ENCODE assay signal across 8 cellular contexts in genomic region chr4:173013232-173013932, GRCh38.
DNase-seq lines count a peak whose midpoint lies in the region; ATAC-seq and TF ChIP-seq lines count a peak whose summit lies in the region.

No MANE protein-coding gene starts in this region.

- intact Hi-C loops in esophagus muscularis mucosa (cut with DNase I): loop anchor here (5.0 to 10.0 kb wide), 3 partner anchors 244 to 401 kb away; no protein-coding TSS in a partner anchor
- intact Hi-C loops in vagina (cut with DNase I): loop anchor here (5.0 kb wide), 1 partner anchor 249 kb away; no protein-coding TSS in a partner anchor

- no peak overlapping the region for H3K4me3 Mint-ChIP-seq in neural progenitor cell

- H3K4me2 ChIP-seq in neural progenitor cell: no peak overlapping the region

- DNase-seq in Daoy (ENCODE audit: low read depth): peak; percentile 10
- DNase-seq in NCI-H446 (lab: John Stamatoyannopoulos, UW): peak; percentile 2 to 41
- DNase-seq in activated CD8-positive, alpha-beta memory T cell treated with anti-CD3 and anti-CD28 coated beads for 48 hours (ENCODE audit: low read depth in 2 of 3, low spot score in 2 of 3): peak in 2 of 3 experiments; percentile 21 to 46
- no peak for DNase-seq in esophagus muscularis mucosa (ENCODE audit: extremely low spot score)
- DNase-seq in neural progenitor cell (ENCODE audit: low spot score): peak; percentile 54
- no peak for DNase-seq in vagina (ENCODE audit: extremely low spot score in 2 of 2)

- H3K27ac ChIP-seq in HEK293 (ENCODE audit: extremely low read depth, low read depth, low read length): no peak overlapping the region
- H3K27ac ChIP-seq in esophagus muscularis mucosa (replicated peaks in 1 of 4): no peak overlapping the region
- no peak overlapping the region for H3K27ac ChIP-seq in neural progenitor cell
- no peak overlapping the region for H3K27ac ChIP-seq in vagina

- H3K9me3 Mint-ChIP-seq in neural progenitor cell: peaks cover 4% of the 10 kb centered on the region

- ATAC-seq in GM19452 (IDR thresholded peaks at IDR 0.05; ENCODE audit: unreplicated experiment): no peak

- H3K9me3 ChIP-seq in HEK293 (ENCODE audit: control insufficient read depth, insufficient read depth, low read depth, low read length) (no peaks in the 10 kb centered on the region), esophagus muscularis mucosa (no peaks in the 10 kb centered on the region), neural progenitor cell (ENCODE audit: low read depth) (no peaks in the 10 kb centered on the region), vagina (no peaks in the 10 kb centered on the region)

- POLR2A ChIA-PET in HEK293 (lab: Yijun Ruan, JAX): interaction anchor here (1.2 kb wide), 1 partner anchor 321 kb away, joined by 3 read pairs; the partner anchor contains the start of gene HMGB2

- H3K9ac ChIP-seq in neural progenitor cell: no peak overlapping the region

- H4K20me1 ChIP-seq in neural progenitor cell (ENCODE audit: low read depth): no peaks in the 10 kb centered on the region

- WGBS in esophagus muscularis mucosa: 18% methylated on average over 6 of the region's 6 CpGs

- no peaks in the 10 kb centered on the region for H3K36me3 Mint-ChIP-seq in neural progenitor cell

- TF ChIP-seq POLR2A in esophagus muscularis mucosa (IDR thresholded peaks at IDR 0.05; ENCODE audit: low read depth) (no peak), vagina (IDR thresholded peaks at IDR 0.05) (no peak)

- H3F3A ChIP-seq in neural progenitor cell (ENCODE audit: low read depth): peaks cover 17% of the 10 kb centered on the region

- H3K79me2 ChIP-seq in neural progenitor cell (ENCODE audit: low read depth): no peaks in the 10 kb centered on the region

- H3K27me3 ChIP-seq in esophagus muscularis mucosa (no peaks in the 10 kb centered on the region), neural progenitor cell (no peaks in the 10 kb centered on the region), vagina (no peaks in the 10 kb centered on the region)

- H3K36me3 ChIP-seq in HEK293 (ENCODE audit: control insufficient read depth in 2 of 2, insufficient read depth in 1 of 2, low read length in 2 of 2): no peaks in the 10 kb centered on the region
- H3K36me3 ChIP-seq in esophagus muscularis mucosa: no peaks in the 10 kb centered on the region
- H3K36me3 ChIP-seq in neural progenitor cell: no peaks in the 10 kb centered on the region
- no peaks in the 10 kb centered on the region for H3K36me3 ChIP-seq in vagina

- peaks cover 18% of the 10 kb centered on the region for H3K4me1 Mint-ChIP-seq in neural progenitor cell

- TF ChIP-seq CTCF in HEK293 (tag by site-specific recombination; IDR thresholded peaks at IDR 0.05): no peak
- TF ChIP-seq CTCF in esophagus muscularis mucosa (IDR thresholded peaks at IDR 0.05): peak; percentile 60 to 89 (median 86)
- TF ChIP-seq CTCF in neural progenitor cell (IDR thresholded peaks at IDR 0.05): peak; percentile 85
- TF ChIP-seq CTCF in vagina (IDR thresholded peaks at IDR 0.05): peak in 2 of 3 experiments; percentile 60 to 85

- H3K4me3 ChIP-seq in HEK293 (ENCODE audit: low read depth, low read length) (no peak overlapping the region), esophagus muscularis mucosa (no peak overlapping the region), neural progenitor cell (no peak overlapping the region), vagina (no peak overlapping the region)

- TF ChIP-seq EP300 in esophagus muscularis mucosa (IDR thresholded peaks at IDR 0.05): no peak

- H3K4me1 ChIP-seq in HEK293 (ENCODE audit: control insufficient read depth, insufficient read depth, low read length): no peaks in the 10 kb centered on the region
- peaks cover 0 to 8% (median 0%) of the 10 kb centered on the region in 4 donors for H3K4me1 ChIP-seq in esophagus muscularis mucosa
- peaks cover 12% of the 10 kb centered on the region for H3K4me1 ChIP-seq in neural progenitor cell
- H3K4me1 ChIP-seq in vagina: no peaks in the 10 kb centered on the region

- H3K27ac Mint-ChIP-seq in neural progenitor cell: no peak overlapping the region

- peak overlapping the region; percentile 43 for H2AFZ ChIP-seq in neural progenitor cell (replicated peaks)

- CTCF ChIA-PET in HEK293 (lab: Yijun Ruan, JAX): interaction anchor here (0.5 to 3.3 kb wide), 49 partner anchors 8 to 785 kb away, joined by 3 to 39 read pairs (median 4); partner anchors contain the start of gene GALNT7

- peaks cover 3% of the 10 kb centered on the region for H3K27me3 Mint-ChIP-seq in neural progenitor cell (ENCODE audit: insufficient read depth, low read depth)

TF ChIP-seq in HEK293, 187 proteins besides CTCF, POLR2A, EP300 and RAD21:
- TF ChIP-seq ZNF654 (tag by site-specific recombination; IDR thresholded peaks at IDR 0.05; ENCODE audit: low read depth) (peak; percentile 60), ZIC2 (tag by site-specific recombination; IDR thresholded peaks at IDR 0.05) (no peak), PATZ1 (tag by site-specific recombination; IDR thresholded peaks at IDR 0.05) (peak; percentile 28; the same call in 1 of the 2 replicates)

Comparison
In these comparisons a context has a peak if more than half of its experiments do, and no peak if none do; other contexts are left out.
1. DNase-seq: peak in Daoy (single experiment), NCI-H446 (2 of 2), activated CD8-positive, alpha-beta memory T cell treated with anti-CD3 and anti-CD28 coated beads for 48 hours (2 of 3) and neural progenitor cell (single experiment); none in esophagus muscularis mucosa (single experiment) and vagina (0 of 2).